10 cellular contexts compared by ENCODE assay signal in the genomic region with DNA sequence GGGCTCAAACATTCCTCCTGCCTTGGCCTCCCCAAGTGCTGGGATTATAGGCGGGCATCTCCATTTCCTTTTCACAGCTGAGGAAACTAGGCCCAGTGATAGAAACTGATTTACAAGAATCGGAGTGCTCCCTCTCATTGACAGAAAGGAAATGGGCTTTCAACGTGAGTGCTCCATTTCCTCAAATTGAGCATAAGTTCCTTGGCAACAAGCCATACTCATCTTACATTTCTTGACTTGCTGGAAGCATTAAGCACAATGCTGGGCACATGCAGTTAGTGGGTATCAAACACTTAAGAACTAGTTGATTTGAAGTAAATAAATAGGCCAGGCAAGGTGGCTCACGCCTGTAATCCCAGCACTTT. TPM values are rescaled to one million over a fixed set of nuclear protein-coding genes. Genes with fewer than 3 reads are reported as not detected.
A peak's percentile ranks its signal among the peaks of the same experiment; 100 is the strongest.
DNase-seq lines count a peak whose midpoint lies in the region; ATAC-seq and TF ChIP-seq lines count a peak whose summit lies in the region.
"Had no signal": no experiment of that assay in that cellular context is flagged by ENCODE, and none has a peak within 500 bp of the region (broad histone marks: within the 10 kb centered on the region; RNA-seq: fewer than 3 reads in every experiment).

No MANE protein-coding gene starts in this region.

- 70 to 74% (median 74%) methylated on average over 4 of the region's 4 CpGs for WGBS in psoas muscle, 3 donors

- intact Hi-C loops in psoas muscle (cut with DNase I) = loop anchor here in 1 of 2 donors (2.0 kb wide), 1 partner anchor 69 kb away; no protein-coding TSS in a partner anchor

- peak overlapping the region; percentile 100 for H3K27ac ChIP-seq in epithelial cell of prostate
- H3K27ac ChIP-seq in psoas muscle = peak overlapping the region; percentile 84

- H3K36me3 ChIP-seq in psoas muscle (ENCODE audit: insufficient read depth in 1 of 2, low read depth in 1 of 2) = no peaks in the 10 kb centered on the region

- in situ Hi-C loops in GM13976 (cut with MboI; ENCODE audit: low sequenced_read_pairs, unreplicated experiment) = no loop called here

- ATAC-seq in psoas muscle (no peak), GM21529 (IDR thresholded peaks at IDR 0.05; ENCODE audit: unreplicated experiment) (no peak)

- no peak overlapping the region for H3K4me3 ChIP-seq in psoas muscle

- DNase-seq in CD1c-positive myeloid dendritic cell (ENCODE audit: extremely low spot score) (peak; percentile 47), MV-4-11 (lab: John Stamatoyannopoulos, UW) (peak; percentile 32), epithelial cell of prostate (ENCODE audit: low read depth, low spot score) (no peak), psoas muscle (no peak), GM03348 (ENCODE audit: low spot score) (no peak), GM19240 (ENCODE audit: insufficient read length, low spot score) (no peak), GM13976 (ENCODE audit: low spot score) (no peak)
- DNase-seq: activated CD4-positive, alpha-beta T cell treated with anti-CD3 and anti-CD28 coated beads for 1 hour had no signal

- H3K27me3 ChIP-seq in psoas muscle (ENCODE audit: insufficient read depth in 3 of 3, low read length in 2 of 3) = no peaks in the 10 kb centered on the region

- peaks cover 37% of the 10 kb centered on the region for H3K4me1 ChIP-seq in psoas muscle

- TF ChIP-seq CTCF in psoas muscle (IDR thresholded peaks at IDR 0.05) = no peak
- TF ChIP-seq CTCF in GM13976 (IDR thresholded peaks at IDR 0.05; ENCODE audit: borderline replicate concordance, control extremely low read depth, extremely low read depth, insufficient read depth, missing control alignments) = no peak

- H3K9me3 ChIP-seq in psoas muscle = no peaks in the 10 kb centered on the region

RNA-seq across cellular contexts. Expression of gene FGD2, which starts 54.7 kb away (rescaled TPM):
- 1 to 10 TPM; 1.7 to 4.2 (median 3.1) TPM for total RNA-seq in psoas muscle
- polyA plus RNA-seq in psoas muscle = 1 to 10 TPM in 1 of 3 donors, under 1 TPM in 2; 0.75 to 1.5 (median 0.92) TPM
- total RNA-seq: RPMI7951 had no signal

Comparison
In these comparisons a context has a peak if more than half of its experiments do, and no peak if none do; other contexts are left out.
1. DNase-seq: peak in CD1c-positive myeloid dendritic cell (single experiment) and MV-4-11 (single experiment); none in epithelial cell of prostate (single experiment), psoas muscle (0 of 2), GM03348 (single experiment), GM19240 (single experiment) and GM13976 (single experiment).